ENCODE assay signal across 20 cellular contexts in the genomic region with DNA sequence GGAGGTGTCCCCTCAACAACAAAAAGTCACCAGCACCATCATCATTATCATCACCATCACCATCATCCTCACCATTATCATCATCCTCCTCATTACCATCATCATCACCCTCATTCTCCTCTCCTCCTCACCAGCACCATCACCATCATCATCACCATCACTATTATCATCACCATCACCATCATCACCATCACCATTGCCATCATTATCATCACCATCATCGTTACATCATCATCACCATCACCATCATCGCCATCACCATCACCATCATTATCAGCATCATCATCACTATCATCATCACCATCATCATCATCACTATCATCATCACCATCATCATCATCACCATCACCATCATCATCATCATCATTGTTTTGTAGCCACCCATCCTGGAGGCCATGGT.
DNase-seq lines count a peak whose midpoint lies in the region; ATAC-seq, FAIRE-seq and TF ChIP-seq lines count a peak whose summit lies in the region.
"Had no signal": no experiment of that assay in that cellular context is flagged by ENCODE, and none has a peak within 500 bp of the region (broad histone marks: within the 10 kb centered on the region; RNA-seq: fewer than 3 reads in every experiment).

No MANE protein-coding gene starts in this region.

- H3K23ac ChIP-seq in H9 (ENCODE audit: insufficient read length, low read depth, low read length), result peak overlapping the region; percentile 98
- no peak overlapping the region for H3K23ac ChIP-seq in H1 (ENCODE audit: insufficient read length)

- H3K4me2 ChIP-seq in H9 (ENCODE audit: insufficient read depth, insufficient read length, low read length), result no peak overlapping the region
- H3K4me2 ChIP-seq in H1 (ENCODE audit: insufficient read depth in 1 of 2, low read depth in 2 of 2, low read length in 2 of 2), result no peak overlapping the region
- H3K4me2 ChIP-seq: GM23338 had no signal

- H3K79me1 ChIP-seq in H9 (ENCODE audit: insufficient read depth, low read depth, low read length, poor library complexity, severe bottlenecking) (no peaks in the 10 kb centered on the region), H1 (ENCODE audit: low read depth, low read length) (no peaks in the 10 kb centered on the region)

- no peak overlapping the region for H3K4me3 Mint-ChIP-seq in H9
- H3K4me3 Mint-ChIP-seq in CD8-positive, alpha-beta T cell, result no peak overlapping the region
- H3K4me3 Mint-ChIP-seq: CD4-positive, alpha-beta T cell; GM23338; IgD-negative memory B cell had no signal

- no peak overlapping the region for H2AK5ac ChIP-seq in H9 (ENCODE audit: insufficient read length, low read length)
- H2AK5ac ChIP-seq in H1 (ENCODE audit: low read depth, low read length), result peak overlapping the region; percentile 89; the same call in 1 of the 2 replicates

- no peaks in the 10 kb centered on the region for H3K9me3 Mint-ChIP-seq in H9
- H3K9me3 Mint-ChIP-seq in CD8-positive, alpha-beta T cell, result no peaks in the 10 kb centered on the region
- H3K9me3 Mint-ChIP-seq: CD4-positive, alpha-beta T cell; GM23338 had no signal

- POLR2A ChIA-PET in H1 (lab: Charles Lee; ENCODE audit: partially characterized antibody), result no interaction called here
- POLR2A ChIA-PET in CD8-positive, alpha-beta T cell (lab: Charles Lee), result no interaction called here

- H3T11ph ChIP-seq in H9 (ENCODE audit: low read length), result no peak overlapping the region

- in situ Hi-C loops in ACHN (cut with HindIII; ENCODE audit: low pct_ligation_motif_present, low pct_unique_long_range_greater_than_20kb, low sequenced_read_pairs), result no loop called here

- no peak overlapping the region for H2AFZ ChIP-seq in H9 (ENCODE audit: low read length)
- no peak overlapping the region for H2AFZ ChIP-seq in H1 (ENCODE audit: low read length)
- H2AFZ ChIP-seq: GM23338 had no signal

- no peak overlapping the region for H3K27ac Mint-ChIP-seq in H9
- H3K27ac Mint-ChIP-seq in CD8-positive, alpha-beta T cell, result no peak overlapping the region
- H3K27ac Mint-ChIP-seq: CD4-positive, alpha-beta T cell; GM23338; IgD-negative memory B cell had no signal

- ATAC-seq in HG02852 (IDR thresholded peaks at IDR 0.05; ENCODE audit: unreplicated experiment), result no peak
- no peak for ATAC-seq in CD8-positive, alpha-beta T cell
- ATAC-seq: GM23338 had no signal

- H3K23me2 ChIP-seq in H9 (ENCODE audit: insufficient read length, low read depth, low read length, poor library complexity, severe bottlenecking) (no peaks in the 10 kb centered on the region), H1 (ENCODE audit: low read depth, low read length) (peaks cover 8% of the 10 kb centered on the region; the same call in 1 of the 2 replicates)

- H3K36me3 Mint-ChIP-seq in H9 (ENCODE audit: insufficient read depth in 1 of 3, low read depth in 3 of 3), result no peaks in the 10 kb centered on the region
- H3K36me3 Mint-ChIP-seq in CD8-positive, alpha-beta T cell, result no peaks in the 10 kb centered on the region

- TF ChIP-seq CTCF in H9 (conservative IDR thresholded peaks at IDR 0.05) (no peak), H1 (IDR thresholded peaks at IDR 0.05; ENCODE audit: control extremely low read depth in 1 of 3, insufficient read depth in 1 of 3, low read depth in 1 of 3, low read length in 3 of 3) (no peak), WERI-Rb-1 (IDR thresholded peaks at IDR 0.05; ENCODE audit: low read depth, low read length) (no peak)
- TF ChIP-seq CTCF in CD8-positive, alpha-beta T cell (IDR thresholded peaks at IDR 0.05), result no peak

- no peaks in the 10 kb centered on the region for H3K79me2 ChIP-seq in H9 (ENCODE audit: insufficient read depth, low read length)
- H3K79me2 ChIP-seq in H1 (ENCODE audit: control insufficient read depth in 1 of 2, insufficient read depth in 2 of 2, low read length in 2 of 2), result no peaks in the 10 kb centered on the region

- H4K8ac ChIP-seq in H9 (replicated peaks; ENCODE audit: insufficient read length, low read depth, low read length), result no peak overlapping the region
- H4K8ac ChIP-seq in H1 (ENCODE audit: extremely low read depth, insufficient read depth, low read length), result no peak overlapping the region

- DNase-seq in H9 (no peak), HTR-8/SVneo (ENCODE audit: insufficient read length, low spot score) (no peak), H1 (ENCODE audit: low read depth in 1 of 2, low spot score in 2 of 2) (no peak), ACHN (no peak), WERI-Rb-1 (no peak)
- no peak for DNase-seq in CD8-positive, alpha-beta T cell
- DNase-seq: AML-193; CD4-positive, alpha-beta T cell; DMS79; GDM1; H7; Kasumi-1; KG1 had no signal

- H3K27ac ChIP-seq in H9 (ENCODE audit: insufficient read length, low read depth, low read length) (no peak overlapping the region), H1 (ENCODE audit: low read depth, low read length) (no peak overlapping the region), WERI-Rb-1 (no peak overlapping the region)
- H3K27ac ChIP-seq in CD8-positive, alpha-beta T cell (ENCODE audit: low read depth, low read length), result no peak overlapping the region
- H3K27ac ChIP-seq: C4-2B, HL-60 had no signal

- H4K20me1 ChIP-seq in H9 (ENCODE audit: control insufficient read depth, insufficient read depth, insufficient read length) (no peaks in the 10 kb centered on the region), H1 (replicated peaks in 1 of 2; ENCODE audit: control insufficient read depth in 1 of 2, insufficient read depth in 2 of 2, low read length in 2 of 2) (peaks cover 0 to 3% of the 10 kb centered on the region in 2 experiments)

- H3K36me3 ChIP-seq in H1 (ENCODE audit: control insufficient read depth in 2 of 4, insufficient read depth in 4 of 4, low read length in 3 of 4), result no peaks in the 10 kb centered on the region
- no peaks in the 10 kb centered on the region for H3K36me3 ChIP-seq in CD8-positive, alpha-beta T cell (ENCODE audit: insufficient read depth, low read length)
- no peaks in the 10 kb centered on the region for H3K36me3 ChIP-seq in WERI-Rb-1

- no peak overlapping the region for H2BK12ac ChIP-seq in H9 (ENCODE audit: insufficient read length, low read depth, low read length)
- H2BK12ac ChIP-seq in H1 (ENCODE audit: low read depth, low read length), result peak overlapping the region; percentile 23; the same call in 1 of the 2 replicates

- H2BK120ac ChIP-seq in H9 (ENCODE audit: low read depth, low read length, poor library complexity, severe bottlenecking) (no peak overlapping the region), H1 (replicated peaks; ENCODE audit: low read depth, low read length) (no peak overlapping the region)

- H4K91ac ChIP-seq in H9 (ENCODE audit: insufficient read length, low read depth, low read length), result no peak overlapping the region
- H4K91ac ChIP-seq in H1 (replicated peaks; ENCODE audit: insufficient read length, low read length), result no peak overlapping the region

- no CpG with 5 or more reads among the region's 2 CpGs for WGBS in H9 (ENCODE audit: extremely low coverage, insufficient read length, low lambda C conversion rate)
- WGBS in H1 (ENCODE audit: extremely low coverage in 1 of 2, insufficient coverage in 1 of 2, insufficient read length in 1 of 2, insufficient replicate concordance in 2 of 2, low coverage in 1 of 2, low lambda C conversion rate in 2 of 2, missing lambda C conversion rate in 1 of 2), 2 experiments, result 97% methylated on average over 2 of the region's 2 CpGs; no CpG with 5 or more reads in 1 of the 2 experiments

- TF ChIP-seq EP300 in H1 (IDR thresholded peaks at IDR 0.05; ENCODE audit: borderline replicate concordance in 1 of 2, low read depth in 2 of 2, low read length in 2 of 2), result no peak

- peak; percentile 81 for FAIRE-seq in HTR-8/SVneo (lab: Jason Lieb, UNC)
- no peak for FAIRE-seq in H1 (lab: Jason Lieb, UNC)
- FAIRE-seq: A204.1, GM18507 had no signal

- no peak overlapping the region for H3K18ac ChIP-seq in H9 (ENCODE audit: insufficient read length, low read depth, low read length)
- H3K18ac ChIP-seq in H1 (ENCODE audit: extremely low read depth, low read length), result no peak overlapping the region

- H3K56ac ChIP-seq in H9 (ENCODE audit: insufficient read length, low read depth, low read length), result no peak overlapping the region
- H3K56ac ChIP-seq in H1 (replicated peaks; ENCODE audit: insufficient read length, low read depth, low read length), result peak overlapping the region; percentile 89

- H3K4ac ChIP-seq in H9 (ENCODE audit: low read depth, low read length) (no peak overlapping the region), H1 (replicated peaks; ENCODE audit: insufficient read length, low read depth, low read length) (no peak overlapping the region)

- intact Hi-C loops in CD8-positive, alpha-beta T cell (cut with DNase I, micrococcal nuclease), result no loop called here

- H3K4me3 ChIP-seq in H1 (ENCODE audit: extremely low read depth in 1 of 4, insufficient read depth in 2 of 4, low read depth in 3 of 4, low read length in 4 of 4) (no peak overlapping the region), WERI-Rb-1 (ENCODE audit: low read depth, low read length) (no peak overlapping the region)
- H3K4me3 ChIP-seq in CD8-positive, alpha-beta T cell (ENCODE audit: low read depth, low read length), result no peak overlapping the region
- H3K4me3 ChIP-seq: GM23338 had no signal

- no peaks in the 10 kb centered on the region for H3K9me3 ChIP-seq in H9 (ENCODE audit: control insufficient read depth, low read depth, low read length)
- H3K9me3 ChIP-seq in H1 (ENCODE audit: insufficient read depth in 2 of 2, low read depth in 1 of 2, low read length in 1 of 2), result no peaks in the 10 kb centered on the region
- H3K9me3 ChIP-seq in CD8-positive, alpha-beta T cell (ENCODE audit: low read length), result no peaks in the 10 kb centered on the region
- H3K9me3 ChIP-seq in WERI-Rb-1 (ENCODE audit: severe bottlenecking), result no peaks in the 10 kb centered on the region

- peaks cover 10% of the 10 kb centered on the region in 2 experiments; a peak in 3 of 4 replicates for H3K4me1 Mint-ChIP-seq in H9
- no peaks in the 10 kb centered on the region for H3K4me1 Mint-ChIP-seq in CD8-positive, alpha-beta T cell (ENCODE audit: low read depth)
- H3K4me1 Mint-ChIP-seq: GM23338, IgD-negative memory B cell had no signal

- H2BK5ac ChIP-seq in H9 (ENCODE audit: insufficient read length, low read length) (no peak overlapping the region), H1 (ENCODE audit: low read depth, low read length) (no peak overlapping the region)

- no peak overlapping the region for H3K9ac ChIP-seq in H9 (ENCODE audit: extremely low read depth, insufficient read length, low read length)
- no peak overlapping the region for H3K9ac ChIP-seq in H1 (replicated peaks in 1 of 4; ENCODE audit: extremely low read depth in 1 of 4, low read depth in 3 of 4, low read length in 3 of 4)

- H2BK20ac ChIP-seq in H9 (ENCODE audit: low read depth, low read length, poor library complexity, severe bottlenecking) (no peak overlapping the region), H1 (ENCODE audit: low read length) (no peak overlapping the region)

- H2BK15ac ChIP-seq in H9 (ENCODE audit: low read depth, low read length) (no peak overlapping the region), H1 (ENCODE audit: low read length) (no peak overlapping the region)

- TF ChIP-seq RAD21 in H1 (IDR thresholded peaks at IDR 0.05 in 1 of 2, conservative IDR thresholded peaks at IDR 0.05 in 1 of 2; ENCODE audit: low read depth in 2 of 2, low read length in 2 of 2), result no peak

- CTCF ChIA-PET in H1 (lab: Charles Lee; ENCODE audit: partially characterized antibody), result no interaction called here
- CTCF ChIA-PET in CD8-positive, alpha-beta T cell (lab: Charles Lee), result interaction anchor here (0.6 kb wide), 1 partner anchor 457 kb away, joined by 3 read pairs; no protein-coding TSS in a partner anchor

- TF ChIP-seq POLR2A in H1 (IDR thresholded peaks at IDR 0.05; ENCODE audit: control extremely low read depth in 1 of 2, low read depth in 2 of 2, low read length in 2 of 2), result no peak

- H3K27me3 Mint-ChIP-seq in H9 (ENCODE audit: low read depth), result peaks cover 23% of the 10 kb centered on the region
- H3K27me3 Mint-ChIP-seq in CD8-positive, alpha-beta T cell (ENCODE audit: low read depth), result peaks cover 4% of the 10 kb centered on the region

- H3K14ac ChIP-seq in H9 (ENCODE audit: insufficient read depth, low read length), result no peak overlapping the region
- H3K14ac ChIP-seq in H1 (ENCODE audit: insufficient read length), result no peak overlapping the region

- H3K4me1 ChIP-seq in H9 (ENCODE audit: insufficient read depth, low read length) (no peaks in the 10 kb centered on the region), H1 (replicated peaks in 1 of 4; ENCODE audit: control insufficient read depth in 3 of 4, insufficient read depth in 4 of 4, low read length in 3 of 4) (no peaks in the 10 kb centered on the region; a peak in 1 of 7 replicates)
- no peaks in the 10 kb centered on the region for H3K4me1 ChIP-seq in CD8-positive, alpha-beta T cell (ENCODE audit: insufficient read depth, low read length)

- no peak overlapping the region for H4K5ac ChIP-seq in H9 (ENCODE audit: insufficient read length, low read depth, low read length)
- H4K5ac ChIP-seq in H1 (ENCODE audit: insufficient read length, low read depth, low read length), result no peak overlapping the region

- H3K27me3 ChIP-seq in H9 (ENCODE audit: insufficient read depth, low read length) (no peaks in the 10 kb centered on the region), H1 (replicated peaks in 1 of 4; ENCODE audit: control insufficient read depth in 3 of 4, extremely low read depth in 1 of 4, insufficient read depth in 3 of 4, low read length in 3 of 4) (no peaks in the 10 kb centered on the region), WERI-Rb-1 (ENCODE audit: insufficient read depth, low read depth, severe bottlenecking) (no peaks in the 10 kb centered on the region)
- H3K27me3 ChIP-seq in CD8-positive, alpha-beta T cell (ENCODE audit: insufficient read depth, low read length), result no peaks in the 10 kb centered on the region
